1 cellular context compared by ENCODE assay signal in the genomic region with DNA sequence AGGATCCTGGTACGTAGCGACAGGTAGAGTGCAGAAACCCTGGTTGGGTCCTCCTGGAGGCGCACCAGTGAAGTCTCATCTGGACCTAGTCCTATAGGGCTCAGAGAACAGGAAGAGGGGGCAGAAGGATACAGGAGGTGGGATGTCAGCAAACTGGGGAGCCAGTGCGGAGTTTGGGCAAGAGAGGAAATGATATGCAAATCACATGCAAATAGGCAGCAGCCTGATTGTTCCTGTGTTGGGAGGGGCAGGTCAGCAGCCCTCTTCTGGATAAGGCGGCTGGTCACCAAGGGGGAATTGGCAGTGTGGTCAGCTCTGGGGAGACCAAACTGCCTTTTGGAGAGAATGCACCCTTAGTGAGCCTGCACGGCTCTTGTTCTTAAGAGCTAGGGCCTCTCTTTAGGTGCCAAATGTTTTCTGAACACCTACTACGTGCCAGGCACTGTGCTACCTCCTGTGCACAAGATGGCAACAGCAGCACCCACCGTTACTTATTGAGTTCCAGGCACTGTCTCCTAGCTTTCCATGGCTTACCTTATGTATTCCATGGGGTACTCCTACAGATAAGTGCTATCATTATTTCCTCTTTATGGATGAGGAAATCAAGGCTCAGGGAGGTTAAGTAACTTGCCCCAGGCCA.
TF ChIP-seq lines count a peak whose summit lies in the region.

No MANE protein-coding gene starts in this region.

TF ChIP-seq in IMR-90, 13 proteins besides CTCF, POLR2A, EP300 and RAD21:
- TF ChIP-seq MXI1 (IDR thresholded peaks at IDR 0.05; ENCODE audit: borderline replicate concordance, low read depth, low read length): no peak
- TF ChIP-seq, protein P1, sequence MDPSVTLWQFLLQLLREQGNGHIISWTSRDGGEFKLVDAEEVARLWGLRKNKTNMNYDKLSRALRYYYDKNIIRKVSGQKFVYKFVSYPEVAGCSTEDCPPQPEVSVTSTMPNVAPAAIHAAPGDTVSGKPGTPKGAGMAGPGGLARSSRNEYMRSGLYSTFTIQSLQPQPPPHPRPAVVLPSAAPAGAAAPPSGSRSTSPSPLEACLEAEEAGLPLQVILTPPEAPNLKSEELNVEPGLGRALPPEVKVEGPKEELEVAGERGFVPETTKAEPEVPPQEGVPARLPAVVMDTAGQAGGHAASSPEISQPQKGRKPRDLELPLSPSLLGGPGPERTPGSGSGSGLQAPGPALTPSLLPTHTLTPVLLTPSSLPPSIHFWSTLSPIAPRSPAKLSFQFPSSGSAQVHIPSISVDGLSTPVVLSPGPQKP (IDR thresholded peaks at IDR 0.05; ENCODE audit: borderline replicate concordance, low read depth, low read length): no peak
- TF ChIP-seq BHLHE40 (IDR thresholded peaks at IDR 0.05; ENCODE audit: low read depth, low read length): no peak
- TF ChIP-seq RFX5 (IDR thresholded peaks at IDR 0.05; ENCODE audit: low read depth, low read length): no peak
- no peak for TF ChIP-seq FOS (IDR thresholded peaks at IDR 0.05; ENCODE audit: low read depth, low read length)
- TF ChIP-seq CEBPB (IDR thresholded peaks at IDR 0.05; ENCODE audit: low read depth, low read length): no peak
- TF ChIP-seq SMC3 (IDR thresholded peaks at IDR 0.05; ENCODE audit: low read depth, low read length): no peak
- no peak for TF ChIP-seq CHD1 (IDR thresholded peaks at IDR 0.05; ENCODE audit: low read depth, low read length)
- TF ChIP-seq USF2 (IDR thresholded peaks at IDR 0.05; ENCODE audit: low read depth, low read length): no peak
- no peak for TF ChIP-seq NFE2L2 (IDR thresholded peaks at IDR 0.05; ENCODE audit: low read depth, low read length)
- no peak for TF ChIP-seq MAZ (IDR thresholded peaks at IDR 0.05; ENCODE audit: borderline replicate concordance, low read depth, low read length)
- no peak for TF ChIP-seq MAFK (IDR thresholded peaks at IDR 0.05; ENCODE audit: low read depth, low read length)
- no peak for TF ChIP-seq RCOR1 (IDR thresholded peaks at IDR 0.05; ENCODE audit: insufficient replicate concordance, low read length)
